Comparison of ENCODE assay signal across 9 cellular contexts in genomic region chr19:19489804-19490204, GRCh38. TPM values are rescaled to one million over a fixed set of nuclear protein-coding genes. Genes with fewer than 3 reads are reported as not detected.
DNase-seq lines count a peak whose midpoint lies in the region; ATAC-seq, FAIRE-seq and TF ChIP-seq lines count a peak whose summit lies in the region.
"Had no signal": no experiment of that assay in that cellular context is flagged by ENCODE, and none has a peak within 500 bp of the region (broad histone marks: within the 10 kb centered on the region; RNA-seq: fewer than 3 reads in every experiment).

No MANE protein-coding gene starts in this region.

- peaks cover 8% of the 10 kb centered on the region for H3K36me3 Mint-ChIP-seq in activated naive CD8-positive, alpha-beta T cell treated with anti-CD3 and anti-CD28 coated beads for 36 hours
- peaks cover 26 to 33% of the 10 kb centered on the region in 2 donors for H3K36me3 Mint-ChIP-seq in stimulated activated naive B cell treated with anti-CD40 and anti-IgM and Interleukin-4, amounts not matched to agents 10 μg/mL and 1 μg/mL and 100 μg/mL, for 72 hours

- no peak for DNase-seq in HL-60 (ENCODE audit: low read depth in 1 of 2, low spot score in 1 of 2)
- DNase-seq in activated naive CD8-positive, alpha-beta T cell treated with anti-CD3 and anti-CD28 coated beads for 36 hours = no peak
- no peak for DNase-seq in keratinocyte (ENCODE audit: low read depth, low spot score)
- DNase-seq in stimulated activated naive B cell treated with anti-CD40 and anti-IgM and Interleukin-4, amounts not matched to agents 10 μg/mL and 1 μg/mL and 100 μg/mL, for 72 hours = no peak
- DNase-seq in AG08396 (ENCODE audit: low spot score) = no peak

- H3K27ac Mint-ChIP-seq in activated naive CD8-positive, alpha-beta T cell treated with anti-CD3 and anti-CD28 coated beads for 36 hours = peak overlapping the region; percentile 95
- H3K27ac Mint-ChIP-seq in stimulated activated naive B cell treated with anti-CD40 and anti-IgM and Interleukin-4, amounts not matched to agents 10 μg/mL and 1 μg/mL and 100 μg/mL, for 72 hours = peak overlapping the region; percentile 92

- no peaks in the 10 kb centered on the region for H3K9me1 ChIP-seq in keratinocyte (ENCODE audit: control insufficient read depth, extremely low read depth, insufficient read depth, low read length)

- H3K4me3 Mint-ChIP-seq in activated naive CD8-positive, alpha-beta T cell treated with anti-CD3 and anti-CD28 coated beads for 36 hours = no peak overlapping the region
- no peak overlapping the region for H3K4me3 Mint-ChIP-seq in stimulated activated naive B cell treated with anti-CD40 and anti-IgM and Interleukin-4, amounts not matched to agents 10 μg/mL and 1 μg/mL and 100 μg/mL, for 72 hours

- peaks cover 55% of the 10 kb centered on the region for H3K4me1 ChIP-seq in keratinocyte (ENCODE audit: control insufficient read depth, extremely low read depth, insufficient read depth, low read length)

- H4K20me1 ChIP-seq in keratinocyte (ENCODE audit: control insufficient read depth, extremely low read depth, insufficient read depth, low read length) = no peaks in the 10 kb centered on the region

- no peak overlapping the region for H2AFZ ChIP-seq in keratinocyte (ENCODE audit: control insufficient read depth, low read length)

- H3K79me2 ChIP-seq in keratinocyte (ENCODE audit: control insufficient read depth, insufficient read depth, low read length) = peaks cover 59% of the 10 kb centered on the region

- H3K4me2 ChIP-seq in keratinocyte (ENCODE audit: control insufficient read depth, extremely low read depth, insufficient read depth, low read depth, low read length) = peak overlapping the region; percentile 77

- peak overlapping the region; percentile 75 for H3K9ac ChIP-seq in keratinocyte (ENCODE audit: control insufficient read depth, extremely low read depth, insufficient read depth, low read length)

- dilution Hi-C loops in keratinocyte (cut with MboI; ENCODE audit: extremely low pct_ligation_motif_present, low sequenced_read_pairs) = no loop called here

- H3K27me3 ChIP-seq in HL-60 (ENCODE audit: insufficient read depth, poor library complexity, severe bottlenecking) = no peaks in the 10 kb centered on the region
- no peaks in the 10 kb centered on the region for H3K27me3 ChIP-seq in keratinocyte (ENCODE audit: control insufficient read depth, extremely low read depth, insufficient read depth, low read length)

- peaks cover 52% of the 10 kb centered on the region for H3K4me1 Mint-ChIP-seq in activated naive CD8-positive, alpha-beta T cell treated with anti-CD3 and anti-CD28 coated beads for 36 hours
- peaks cover 41 to 50% of the 10 kb centered on the region in 2 donors for H3K4me1 Mint-ChIP-seq in stimulated activated naive B cell treated with anti-CD40 and anti-IgM and Interleukin-4, amounts not matched to agents 10 μg/mL and 1 μg/mL and 100 μg/mL, for 72 hours

- no peaks in the 10 kb centered on the region for H3K9me3 Mint-ChIP-seq in activated naive CD8-positive, alpha-beta T cell treated with anti-CD3 and anti-CD28 coated beads for 36 hours
- no peaks in the 10 kb centered on the region for H3K9me3 Mint-ChIP-seq in stimulated activated naive B cell treated with anti-CD40 and anti-IgM and Interleukin-4, amounts not matched to agents 10 μg/mL and 1 μg/mL and 100 μg/mL, for 72 hours

- H3K27me3 Mint-ChIP-seq in activated naive CD8-positive, alpha-beta T cell treated with anti-CD3 and anti-CD28 coated beads for 36 hours = no peaks in the 10 kb centered on the region
- no peaks in the 10 kb centered on the region for H3K27me3 Mint-ChIP-seq in stimulated activated naive B cell treated with anti-CD40 and anti-IgM and Interleukin-4, amounts not matched to agents 10 μg/mL and 1 μg/mL and 100 μg/mL, for 72 hours

- FAIRE-seq in keratinocyte (lab: Jason Lieb, UNC) = no peak

- no peak overlapping the region for H3K4me3 ChIP-seq in HL-60 (replicated peaks; ENCODE audit: insufficient read depth, low read length)
- H3K4me3 ChIP-seq in keratinocyte (ENCODE audit: control insufficient read depth in 2 of 3, extremely low read depth in 1 of 3, insufficient read depth in 2 of 3, low read depth in 1 of 3, low read length in 3 of 3) = peak overlapping the region in 1 of 3 experiments; percentile 9

- H3K27ac ChIP-seq in HL-60 (replicated peaks) (peak overlapping the region; percentile 89), keratinocyte (ENCODE audit: control insufficient read depth, insufficient read depth, low read length) (peak overlapping the region; percentile 85)

- TF ChIP-seq CTCF in HL-60 (IDR thresholded peaks at IDR 0.05; ENCODE audit: insufficient read depth, low read length) (no peak), keratinocyte (optimal IDR thresholded peaks at IDR 0.05 in 1 of 3, IDR thresholded peaks at IDR 0.05 in 1 of 3, conservative IDR thresholded peaks at IDR 0.05 in 1 of 3; ENCODE audit: extremely low read depth in 1 of 3, insufficient read depth in 2 of 3, low read length in 3 of 3) (no peak)

- H3K9me3 ChIP-seq in keratinocyte (ENCODE audit: control insufficient read depth, low read depth, low read length) = no peaks in the 10 kb centered on the region

- H3K36me3 ChIP-seq in keratinocyte (ENCODE audit: control insufficient read depth in 2 of 2, extremely low read depth in 1 of 2, insufficient read depth in 2 of 2, low read length in 2 of 2) = peaks cover 28 to 31% of the 10 kb centered on the region in 2 experiments

- no peak for ATAC-seq in stimulated activated naive B cell treated with anti-CD40 and anti-IgM and Interleukin-4, amounts not matched to agents 10 μg/mL and 1 μg/mL and 100 μg/mL, for 72 hours (replicated peaks)
- no peak for ATAC-seq in GM21576 (IDR thresholded peaks at IDR 0.05; ENCODE audit: unreplicated experiment)
- no peak for ATAC-seq in HG02588 (IDR thresholded peaks at IDR 0.05; ENCODE audit: unreplicated experiment)
- no peak for ATAC-seq in GM18867 (IDR thresholded peaks at IDR 0.05; ENCODE audit: unreplicated experiment)

RNA-seq across cellular contexts. Expression of gene TSSK6, which starts 25.5 kb away (rescaled TPM):
- total RNA-seq in activated naive CD8-positive, alpha-beta T cell treated with anti-CD3 and anti-CD28 coated beads for 36 hours = 1 to 10 TPM; 3.0 to 3.1 TPM
- 0.47 to 1.0 TPM (median 0.77 TPM) in 3 replicates for polyA plus RNA-seq in keratinocyte
- not detected for polyA plus RNA-seq in keratinocyte (2011; ENCODE audit: low read depth)
- 0.45 and 1.0 TPM in 2 replicates for polyA plus RNA-seq in keratinocyte (2011; cell fraction: cytosol; rRNA removed)
- 0.70 and 2.1 TPM in 2 replicates for polyA plus RNA-seq in keratinocyte (2011; cell fraction: nucleus; rRNA removed)
- polyA plus RNA-seq in keratinocyte (2012; ENCODE audit: low replicate concordance) = 0.37 and 1.2 TPM in 2 replicates
- polyA minus RNA-seq in keratinocyte = not detected in 3 replicates
- polyA minus RNA-seq in keratinocyte (2011; cell fraction: cytosol; rRNA and poly(A)+ RNA removed) = not detected
- polyA minus RNA-seq in keratinocyte (2011; cell fraction: nucleus; rRNA and poly(A)+ RNA removed) = 0.63 and 0.78 TPM in 2 replicates

RNA-seq across cellular contexts. Expression of gene NDUFA13, which starts 26.2 kb away (rescaled TPM):
- 100 to 1,000 TPM; 306 to 312 TPM for total RNA-seq in activated naive CD8-positive, alpha-beta T cell treated with anti-CD3 and anti-CD28 coated beads for 36 hours
- polyA plus RNA-seq in keratinocyte = 294 to 475 TPM (median 343 TPM) in 3 replicates
- 523 TPM for polyA plus RNA-seq in keratinocyte (2011; ENCODE audit: low read depth)
- 167 and 490 TPM in 2 replicates for polyA plus RNA-seq in keratinocyte (2011; cell fraction: cytosol; rRNA removed)
- 169 and 188 TPM in 2 replicates for polyA plus RNA-seq in keratinocyte (2011; cell fraction: nucleus; rRNA removed)
- polyA plus RNA-seq in keratinocyte (2012; ENCODE audit: low replicate concordance) = 285 and 463 TPM in 2 replicates
- 116 to 149 TPM (median 142 TPM) in 3 replicates for polyA minus RNA-seq in keratinocyte
- polyA minus RNA-seq in keratinocyte (2011; cell fraction: cytosol; rRNA and poly(A)+ RNA removed) = 191 TPM
- 36.9 and 41.3 TPM in 2 replicates for polyA minus RNA-seq in keratinocyte (2011; cell fraction: nucleus; rRNA and poly(A)+ RNA removed)

RNA-seq across cellular contexts. Expression of gene YJEFN3, which starts 38.9 kb away (rescaled TPM):
- 1 to 10 TPM; 5.7 to 7.8 TPM for total RNA-seq in activated naive CD8-positive, alpha-beta T cell treated with anti-CD3 and anti-CD28 coated beads for 36 hours
- polyA plus RNA-seq in keratinocyte = 0.56 to 1.4 TPM (median 1.2 TPM) in 3 replicates
- 2.0 TPM for polyA plus RNA-seq in keratinocyte (2011; ENCODE audit: low read depth)
- 0.11 and 0.26 TPM in 2 replicates for polyA plus RNA-seq in keratinocyte (2011; cell fraction: cytosol; rRNA removed)
- polyA plus RNA-seq in keratinocyte (2011; cell fraction: nucleus; rRNA removed) = 7.7 and 8.1 TPM in 2 replicates
- 0.78 and 2.9 TPM in 2 replicates for polyA plus RNA-seq in keratinocyte (2012; ENCODE audit: low replicate concordance)
- polyA minus RNA-seq in keratinocyte = 0.43 to 0.86 TPM (median 0.69 TPM) in 3 replicates
- not detected for polyA minus RNA-seq in keratinocyte (2011; cell fraction: cytosol; rRNA and poly(A)+ RNA removed)
- 0.95 and 1.9 TPM in 2 replicates for polyA minus RNA-seq in keratinocyte (2011; cell fraction: nucleus; rRNA and poly(A)+ RNA removed)

RNA-seq across cellular contexts. Expression of gene CILP2, which starts 48.3 kb away (rescaled TPM):
- under 1 TPM; 0.18 to 0.23 TPM for total RNA-seq in activated naive CD8-positive, alpha-beta T cell treated with anti-CD3 and anti-CD28 coated beads for 36 hours
- 0.07 to 0.21 TPM (median 0.14 TPM) in 3 replicates for polyA plus RNA-seq in keratinocyte
- not detected for polyA plus RNA-seq in keratinocyte (2011; ENCODE audit: low read depth)
- polyA plus RNA-seq in keratinocyte (2011; cell fraction: cytosol; rRNA removed) = 0.01 and 0.12 TPM in 2 replicates
- 0.33 and 0.67 TPM in 2 replicates for polyA plus RNA-seq in keratinocyte (2011; cell fraction: nucleus; rRNA removed)
- polyA plus RNA-seq in keratinocyte (2012; ENCODE audit: low replicate concordance) = 0.11 and 0.18 TPM in 2 replicates
- 0.07 to 0.16 TPM in 2 of 3 replicates, not detected in the other for polyA minus RNA-seq in keratinocyte
- 0.58 TPM for polyA minus RNA-seq in keratinocyte (2011; cell fraction: cytosol; rRNA and poly(A)+ RNA removed)
- polyA minus RNA-seq in keratinocyte (2011; cell fraction: nucleus; rRNA and poly(A)+ RNA removed) = 1.1 and 1.4 TPM in 2 replicates
- total RNA-seq: lung microvascular endothelial cell had no signal
